1 cellular context compared by ENCODE assay signal in genomic region chr5:135481908-135482307, GRCh38.
TF ChIP-seq lines count a peak whose summit lies in the region.

No MANE protein-coding gene starts in this region.

TF ChIP-seq in IMR-90, 13 proteins besides CTCF, POLR2A, EP300 and RAD21:
- TF ChIP-seq RFX5 (IDR thresholded peaks at IDR 0.05; ENCODE audit: low read depth, low read length) (no peak), USF2 (IDR thresholded peaks at IDR 0.05; ENCODE audit: low read depth, low read length) (no peak)
